In genomic region chrX:68396953-68397352, GRCh38 we compare ENCODE assay signal across 1 cellular context.
TF ChIP-seq lines count a peak whose summit lies in the region.

No MANE protein-coding gene starts in this region.

TF ChIP-seq in IMR-90, 13 proteins besides CTCF, POLR2A, EP300 and RAD21:
- TF ChIP-seq MXI1 (IDR thresholded peaks at IDR 0.05; ENCODE audit: borderline replicate concordance, low read depth, low read length) (no peak), MAZ (IDR thresholded peaks at IDR 0.05; ENCODE audit: borderline replicate concordance, low read depth, low read length) (no peak), FOS (IDR thresholded peaks at IDR 0.05; ENCODE audit: low read depth, low read length) (no peak), CEBPB (IDR thresholded peaks at IDR 0.05; ENCODE audit: low read depth, low read length) (no peak), ELK1 (IDR thresholded peaks at IDR 0.05; ENCODE audit: borderline replicate concordance, low read depth, low read length) (no peak), MAFK (IDR thresholded peaks at IDR 0.05; ENCODE audit: low read depth, low read length) (no peak), RCOR1 (IDR thresholded peaks at IDR 0.05; ENCODE audit: insufficient replicate concordance, low read length) (no peak), SMC3 (IDR thresholded peaks at IDR 0.05; ENCODE audit: low read depth, low read length) (no peak), RFX5 (IDR thresholded peaks at IDR 0.05; ENCODE audit: low read depth, low read length) (no peak), BHLHE40 (IDR thresholded peaks at IDR 0.05; ENCODE audit: low read depth, low read length) (no peak), NFE2L2 (IDR thresholded peaks at IDR 0.05; ENCODE audit: low read depth, low read length) (no peak), CHD1 (IDR thresholded peaks at IDR 0.05; ENCODE audit: low read depth, low read length) (no peak), USF2 (IDR thresholded peaks at IDR 0.05; ENCODE audit: low read depth, low read length) (no peak)
TF ChIP-seq in IMR-90: peak in this region for 0.
